18 cellular contexts compared by ENCODE assay signal in the genomic region with DNA sequence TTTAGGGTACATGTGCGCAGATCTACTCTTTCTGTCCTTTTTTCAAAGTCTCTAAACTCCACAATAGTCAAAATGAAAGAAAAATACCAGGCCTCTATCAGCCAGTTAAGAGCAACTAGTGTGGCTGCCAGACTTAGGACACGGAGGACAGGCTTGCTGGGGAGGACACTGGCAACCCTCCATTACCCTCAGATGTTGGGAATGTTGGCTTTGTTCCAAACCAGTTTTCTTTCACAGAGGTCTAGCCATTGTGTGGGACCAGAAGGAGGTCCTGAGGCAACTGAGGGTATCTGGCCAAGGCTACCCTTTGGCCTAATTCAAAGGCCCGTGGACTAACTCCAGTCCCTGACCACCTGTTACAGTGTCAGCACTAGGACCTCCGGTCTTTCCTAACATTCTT.
"Had no signal": no experiment of that assay in that cellular context is flagged by ENCODE, and none has a peak within 500 bp of the region (broad histone marks: within the 10 kb centered on the region; RNA-seq: fewer than 3 reads in every experiment).

No MANE protein-coding gene starts in this region.

- H3K27me3 ChIP-seq: ascending aorta, neural progenitor cell, spleen, testis had no signal

- ATAC-seq: activated CD8-positive, alpha-beta T cell treated with anti-CD3 and anti-CD28 coated beads, Interleukin-2, amount 10 ng/mL, durations not matched to agents 7 days and 5 days; left lobe of liver; naive thymus-derived CD8-positive, alpha-beta T cell had no signal

- H3K4me1 ChIP-seq: ascending aorta, neural progenitor cell, testis had no signal

- H3K4me3 ChIP-seq: ascending aorta, dorsolateral prefrontal cortex, esophagus muscularis mucosa, neural progenitor cell, spleen, testis had no signal

- H3K9me3 ChIP-seq: ascending aorta, esophagus muscularis mucosa, testis had no signal

- DNase-seq: activated CD4-positive, alpha-beta T cell treated with anti-CD3 and anti-CD28 coated beads for 1 hour; activated CD4-positive, alpha-beta T cell treated with anti-CD3 and anti-CD28 coated beads, Interleukin-2, amount 50 U/mL, for 1 hour; activated CD8-positive, alpha-beta T cell treated with anti-CD3 and anti-CD28 coated beads, Interleukin-2, amount 10 ng/mL, durations not matched to agents 7 days and 5 days; activated gamma-delta T cell treated with Interleukin-2 at 50 U/mL for 16 hours; brain microvascular endothelial cell; dorsolateral prefrontal cortex; kidney; posterior cingulate gyrus; spleen; stimulated activated CD4-positive, alpha-beta T cell treated with anti-CD3 and anti-CD28 coated beads, Interleukin-4, amount 100 ng/mL, for 1 hour; stimulated activated naive CD4-positive, alpha-beta T cell; T-helper 9 cell; testis had no signal

- H3K27ac ChIP-seq: ascending aorta, brain microvascular endothelial cell, dorsolateral prefrontal cortex, esophagus muscularis mucosa, neural progenitor cell, spleen, testis had no signal

- H3K36me3 ChIP-seq: ascending aorta, brain microvascular endothelial cell, esophagus muscularis mucosa, neural progenitor cell, spleen had no signal
